6 cellular contexts compared by ENCODE assay signal in the genomic region with DNA sequence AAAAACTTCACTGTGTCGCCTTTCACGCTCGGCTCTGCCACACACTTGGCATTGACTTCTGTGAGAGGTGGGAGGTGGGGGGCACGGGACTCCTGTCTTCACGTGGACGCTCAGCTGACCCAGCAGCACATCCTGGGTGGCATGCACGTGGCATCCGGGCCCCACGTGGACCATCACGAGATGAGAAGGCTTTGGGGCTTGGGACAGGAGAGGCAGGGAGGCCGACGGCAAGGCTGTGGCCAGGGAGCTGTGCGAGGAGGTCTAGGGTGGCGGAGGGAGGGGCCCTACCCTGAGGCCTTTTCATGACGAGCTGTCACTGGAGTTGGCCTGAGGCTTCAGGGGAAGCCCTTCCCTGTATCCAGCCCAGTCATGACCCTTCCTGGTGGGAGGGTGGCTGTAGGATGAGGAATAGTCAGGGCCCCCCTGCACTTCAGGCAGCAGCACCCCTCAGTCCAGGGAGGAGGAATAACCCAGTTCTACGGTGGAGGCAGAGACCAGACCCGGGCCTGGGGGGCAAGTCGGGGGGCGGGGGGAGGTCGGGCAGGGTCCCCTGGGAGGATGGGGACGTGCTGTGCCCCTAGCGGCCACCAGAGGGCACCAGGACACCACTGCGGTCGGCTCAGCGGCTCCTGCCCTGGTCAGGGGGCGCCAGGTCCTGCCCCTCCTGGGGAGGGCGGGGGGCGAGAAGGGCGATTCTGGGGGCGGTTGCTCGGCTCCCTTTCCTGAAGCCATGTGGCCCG. TPM values are rescaled to one million over a fixed set of nuclear protein-coding genes. Genes with fewer than 3 reads are reported as not detected.
DNase-seq lines count a peak whose midpoint lies in the region; TF ChIP-seq lines count a peak whose summit lies in the region.

No MANE protein-coding gene starts in this region.

- no peaks in the 10 kb centered on the region for H3K36me3 ChIP-seq in tibial nerve

- H3K4me3 Mint-ChIP-seq in activated T-cell treated with anti-CD3 and anti-CD28 coated beads, Interleukin-2, amount 50 U/mL, for 24 hours = no peak overlapping the region

- peaks cover 0 to 22% of the 10 kb centered on the region in 2 donors for H3K27me3 ChIP-seq in tibial nerve

- H3K9me3 Mint-ChIP-seq in activated T-cell treated with anti-CD3 and anti-CD28 coated beads, Interleukin-2, amount 50 U/mL, for 24 hours = no peaks in the 10 kb centered on the region

- H3K4me1 ChIP-seq in tibial nerve = peaks cover 0 to 7% (median 2%) of the 10 kb centered on the region in 4 donors

- H3K27ac Mint-ChIP-seq in activated T-cell treated with anti-CD3 and anti-CD28 coated beads, Interleukin-2, amount 50 U/mL, for 24 hours = no peak overlapping the region

- no peaks in the 10 kb centered on the region for H3K4me1 Mint-ChIP-seq in activated T-cell treated with anti-CD3 and anti-CD28 coated beads, Interleukin-2, amount 50 U/mL, for 24 hours (ENCODE audit: low read depth)

- TF ChIP-seq POLR2A in tibial nerve (IDR thresholded peaks at IDR 0.05) = no peak

- TF ChIP-seq EP300 in tibial nerve (IDR thresholded peaks at IDR 0.05) = no peak

- peaks cover 51% of the 10 kb centered on the region for H3K27me3 Mint-ChIP-seq in activated T-cell treated with anti-CD3 and anti-CD28 coated beads, Interleukin-2, amount 50 U/mL, for 24 hours

- WGBS in tibial nerve, 2 donors = 38 to 44% methylated on average over 21 to 25 of the region's 32 CpGs

- DNase-seq in NCI-H1092 treated with DMSO at 0.1 percent for 48 hours (lab: John Stamatoyannopoulos, UW) (peak; percentile 3), NCI-H1092 (lab: John Stamatoyannopoulos, UW) (no peak), islet precursor cell (peak; percentile 68), tibial nerve (ENCODE audit: low spot score in 2 of 2) (no peak), SW480 (ENCODE audit: low spot score) (no peak)
- DNase-seq in activated T-cell treated with anti-CD3 and anti-CD28 coated beads, Interleukin-2, amount 50 U/mL, for 24 hours = peak; percentile 82

- peak; percentile 60 to 95 (median 94) for TF ChIP-seq CTCF in tibial nerve (IDR thresholded peaks at IDR 0.05)

- no peaks in the 10 kb centered on the region for H3K9me3 ChIP-seq in tibial nerve

- no peaks in the 10 kb centered on the region for H3K36me3 Mint-ChIP-seq in activated T-cell treated with anti-CD3 and anti-CD28 coated beads, Interleukin-2, amount 50 U/mL, for 24 hours (ENCODE audit: low read depth)

- no peak overlapping the region for H3K4me3 ChIP-seq in tibial nerve

- H3K27ac ChIP-seq in tibial nerve = no peak overlapping the region

RNA-seq across cellular contexts. Expression of a gene that starts 2.0 kb away (rescaled TPM):
- total RNA-seq in tibial nerve = under 1 TPM in 2 of 4 donors, not detected in 2; 0.22 to 0.78 TPM

RNA-seq across cellular contexts. Expression of a gene that starts 16.0 kb away (rescaled TPM):
- 10 to 100 TPM; 26.9 to 70.8 (median 58.7) TPM for total RNA-seq in tibial nerve

RNA-seq across cellular contexts. Expression of a gene that starts 17.6 kb away (rescaled TPM):
- 1 to 10 TPM in 1 of 4 donors, under 1 TPM in 1, not detected in 2; 0.21 to 2.4 TPM for total RNA-seq in tibial nerve

RNA-seq across cellular contexts. Expression of a gene that starts 23.5 kb away (rescaled TPM):
- total RNA-seq in tibial nerve = 10 to 100 TPM in 3 of 4 donors, 1 to 10 TPM in 1; 4.2 to 19.2 (median 11.9) TPM

RNA-seq across cellular contexts. Expression of a gene that starts 24.9 kb away (rescaled TPM):
- total RNA-seq in tibial nerve = 10 to 100 TPM; 28.2 to 54.0 (median 46.4) TPM

Comparison
In these comparisons a context has a peak if more than half of its experiments do, and no peak if none do; other contexts are left out.
1. DNase-seq: peak in NCI-H1092 treated with DMSO at 0.1 percent for 48 hours (single experiment), activated T-cell treated with anti-CD3 and anti-CD28 coated beads, Interleukin-2, amount 50 U/mL, for 24 hours (single experiment) and islet precursor cell (single experiment); none in NCI-H1092 (single experiment), tibial nerve (0 of 2) and SW480 (single experiment).